19 cellular contexts compared by ENCODE assay signal in genomic region chr15:57236561-57237281, GRCh38.
DNase-seq lines count a peak whose midpoint lies in the region; ATAC-seq and TF ChIP-seq lines count a peak whose summit lies in the region.
"Had no signal": no experiment of that assay in that cellular context is flagged by ENCODE, and none has a peak within 500 bp of the region (broad histone marks: within the 10 kb centered on the region; RNA-seq: fewer than 3 reads in every experiment).

No MANE protein-coding gene starts in this region.

- no peaks in the 10 kb centered on the region for H3K27me3 Mint-ChIP-seq in CD4-positive, CD25-positive, alpha-beta regulatory T cell
- H3K27me3 Mint-ChIP-seq in chondrocyte (ENCODE audit: low read depth), result no peaks in the 10 kb centered on the region
- H3K27me3 Mint-ChIP-seq: activated naive CD4-positive, alpha-beta T cell treated with anti-CD3 and anti-CD28 coated beads, Interleukin-2, amount 10 ng/mL, durations not matched to agents 7 days and 5 days had no signal

- no peak overlapping the region for H2AFZ ChIP-seq in neural cell (ENCODE audit: low read depth, low read length)

- no peak overlapping the region for H3K4me2 ChIP-seq in neural cell (ENCODE audit: low read length)
- H3K4me2 ChIP-seq: KMS-11 had no signal

- H3K36me3 ChIP-seq in CD4-positive, CD25-positive, alpha-beta regulatory T cell (ENCODE audit: control insufficient read depth, insufficient read depth, low read length), result peaks cover 27% of the 10 kb centered on the region
- no peaks in the 10 kb centered on the region for H3K36me3 ChIP-seq in neural cell (ENCODE audit: insufficient read depth, low read length)

- no peak overlapping the region for H3K9ac ChIP-seq in neural cell (ENCODE audit: low read length)
- H3K9ac ChIP-seq: KMS-11 had no signal

- H3K27ac Mint-ChIP-seq in CD4-positive, CD25-positive, alpha-beta regulatory T cell, result peak overlapping the region in 2 of 3 donors; percentile 1 to 12
- peak overlapping the region; percentile 94 for H3K27ac Mint-ChIP-seq in chondrocyte (ENCODE audit: unreplicated experiment)
- H3K27ac Mint-ChIP-seq: activated CD8-positive, alpha-beta T cell treated with anti-CD3 and anti-CD28 coated beads, Interleukin-2, amount 10 ng/mL, durations not matched to agents 7 days and 5 days; activated naive CD4-positive, alpha-beta T cell treated with anti-CD3 and anti-CD28 coated beads, Interleukin-2, amount 10 ng/mL, durations not matched to agents 7 days and 5 days had no signal

- peaks cover 0 to 16% (median 1%) of the 10 kb centered on the region in 4 donors for H3K4me1 Mint-ChIP-seq in CD4-positive, CD25-positive, alpha-beta regulatory T cell
- peaks cover 35% of the 10 kb centered on the region for H3K4me1 Mint-ChIP-seq in chondrocyte (ENCODE audit: low read depth)
- H3K4me1 Mint-ChIP-seq: activated naive CD4-positive, alpha-beta T cell treated with anti-CD3 and anti-CD28 coated beads, Interleukin-2, amount 10 ng/mL, durations not matched to agents 7 days and 5 days had no signal

- no peaks in the 10 kb centered on the region for H3K79me2 ChIP-seq in neural cell (replicated peaks; ENCODE audit: insufficient read depth, low read length)

- ATAC-seq in CD4-positive, CD25-positive, alpha-beta regulatory T cell (ENCODE audit: low read depth in 2 of 2), result no peak
- no peak for ATAC-seq in HG03025 (IDR thresholded peaks at IDR 0.05; ENCODE audit: low FRiP score, unreplicated experiment)
- ATAC-seq: activated CD4-positive, CD25-positive, alpha-beta regulatory T cell treated with anti-CD3 and anti-CD28 coated beads, Interleukin-2, amount 50 U/mL, for 24 hours; activated CD8-positive, alpha-beta T cell treated with anti-CD3 and anti-CD28 coated beads, Interleukin-2, amount 10 ng/mL, durations not matched to agents 7 days and 5 days had no signal

- H3K9me2 ChIP-seq in neural cell (ENCODE audit: insufficient read depth, low read length), result no peaks in the 10 kb centered on the region

- no peaks in the 10 kb centered on the region for H3K9me3 Mint-ChIP-seq in CD4-positive, CD25-positive, alpha-beta regulatory T cell
- no peaks in the 10 kb centered on the region for H3K9me3 Mint-ChIP-seq in chondrocyte (ENCODE audit: low read depth)
- H3K9me3 Mint-ChIP-seq: activated naive CD4-positive, alpha-beta T cell treated with anti-CD3 and anti-CD28 coated beads, Interleukin-2, amount 10 ng/mL, durations not matched to agents 7 days and 5 days had no signal

- no peaks in the 10 kb centered on the region for H3K4me1 ChIP-seq in CD4-positive, CD25-positive, alpha-beta regulatory T cell (ENCODE audit: control insufficient read depth, insufficient read depth, low read length, poor library complexity, severe bottlenecking)

- no peaks in the 10 kb centered on the region for H3K9me3 ChIP-seq in CD4-positive, CD25-positive, alpha-beta regulatory T cell (ENCODE audit: control insufficient read depth in 2 of 2, low read length in 2 of 2)
- no peaks in the 10 kb centered on the region for H3K9me3 ChIP-seq in neural cell (ENCODE audit: low read length)
- H3K9me3 ChIP-seq: lower lobe of right lung had no signal

- H3K4me3 Mint-ChIP-seq in CD4-positive, CD25-positive, alpha-beta regulatory T cell, result no peak overlapping the region
- H3K4me3 Mint-ChIP-seq in chondrocyte (ENCODE audit: unreplicated experiment), result no peak overlapping the region
- H3K4me3 Mint-ChIP-seq: activated CD8-positive, alpha-beta T cell treated with anti-CD3 and anti-CD28 coated beads, Interleukin-2, amount 10 ng/mL, durations not matched to agents 7 days and 5 days; activated naive CD4-positive, alpha-beta T cell treated with anti-CD3 and anti-CD28 coated beads, Interleukin-2, amount 10 ng/mL, durations not matched to agents 7 days and 5 days had no signal

- TF ChIP-seq EP300 in neural cell (conservative IDR thresholded peaks at IDR 0.05; ENCODE audit: poor library complexity, severe bottlenecking), result no peak

- DNase-seq in CD4-positive, CD25-positive, alpha-beta regulatory T cell, result no peak
- DNase-seq in NCI-H1930 (lab: John Stamatoyannopoulos, UW) (peak; percentile 79 to 91), chondrocyte (ENCODE audit: low spot score) (no peak), amygdala (lab: John Stamatoyannopoulos, UW) (no peak), NK-92 (lab: John Stamatoyannopoulos, UW; ENCODE audit: unreplicated experiment) (no peak)
- no peak for DNase-seq in activated naive CD4-positive, alpha-beta T cell treated with Interleukin-2 at 50 U/mL for 16 hours
- DNase-seq: activated CD8-positive, alpha-beta T cell treated with anti-CD3 and anti-CD28 coated beads, Interleukin-2, amount 10 ng/mL, durations not matched to agents 7 days and 5 days; activated naive CD4-positive, alpha-beta T cell treated with anti-CD3 and anti-CD28 coated beads, Interleukin-2, amount 10 ng/mL, durations not matched to agents 7 days and 5 days; activated T-cell treated with anti-CD3 and anti-CD28 coated beads, Interleukin-2, amount 50 U/mL, for 1 hour; DMS153; islet precursor cell; lower lobe of right lung; NK-92 treated with Interleukin-12 subunit alpha and Interleukin-12 subunit beta, amount 100 ng/mL, for 24 hours; RPMI8226 had no signal

- H3K27me3 ChIP-seq in CD4-positive, CD25-positive, alpha-beta regulatory T cell (ENCODE audit: control insufficient read depth, insufficient read depth, low read length), result no peaks in the 10 kb centered on the region
- no peaks in the 10 kb centered on the region for H3K27me3 ChIP-seq in neural cell (ENCODE audit: insufficient read depth, low read depth, low read length)

- H4K20me1 ChIP-seq in neural cell (ENCODE audit: insufficient read depth), result no peaks in the 10 kb centered on the region

- no peak for TF ChIP-seq RAD21 in neural cell (conservative IDR thresholded peaks at IDR 0.05)

- no peak overlapping the region for H3K27ac ChIP-seq in CD4-positive, CD25-positive, alpha-beta regulatory T cell (ENCODE audit: insufficient read depth, low read length, poor library complexity, severe bottlenecking)
- H3K27ac ChIP-seq in neural cell (ENCODE audit: low read length), result peak overlapping the region; percentile 21
- H3K27ac ChIP-seq: coronary artery, KMS-11, lower lobe of right lung had no signal

- peaks cover 54% of the 10 kb centered on the region for H3K36me3 Mint-ChIP-seq in CD4-positive, CD25-positive, alpha-beta regulatory T cell
- peaks cover 25% of the 10 kb centered on the region for H3K36me3 Mint-ChIP-seq in chondrocyte (ENCODE audit: low read depth)

- no peak for TF ChIP-seq CTCF in chondrocyte (IDR thresholded peaks at IDR 0.05)
- TF ChIP-seq CTCF in neural cell (IDR thresholded peaks at IDR 0.05; ENCODE audit: poor library complexity, severe bottlenecking), result no peak

- H3K4me3 ChIP-seq in CD4-positive, CD25-positive, alpha-beta regulatory T cell (ENCODE audit: low read depth, low read length), result no peak overlapping the region
- no peak overlapping the region for H3K4me3 ChIP-seq in neural cell (ENCODE audit: low read length)
- H3K4me3 ChIP-seq: coronary artery, lower lobe of right lung had no signal

- peaks cover 7% of the 10 kb centered on the region for H3F3A ChIP-seq in neural cell (ENCODE audit: insufficient read depth, low read length, poor library complexity, severe bottlenecking)

TF ChIP-seq in neural cell, 6 proteins besides CTCF, POLR2A, EP300 and RAD21:
- no peak for TF ChIP-seq TAF1 (IDR thresholded peaks at IDR 0.05; ENCODE audit: low read depth)
- TF ChIP-seq POLR2AphosphoS5 (IDR thresholded peaks at IDR 0.05), result no peak
- no peak for TF ChIP-seq EZH2 (IDR thresholded peaks at IDR 0.05; ENCODE audit: borderline replicate concordance, insufficient read depth, low read length, poor library complexity, severe bottlenecking)
- TF ChIP-seq MXI1 (conservative IDR thresholded peaks at IDR 0.05; ENCODE audit: poor library complexity, severe bottlenecking), result no peak
- no peak for TF ChIP-seq SMC3 (conservative IDR thresholded peaks at IDR 0.05; ENCODE audit: poor library complexity)
- TF ChIP-seq REST (IDR thresholded peaks at IDR 0.05; ENCODE audit: borderline replicate concordance), result no peak

Comparison
In these comparisons a context has a peak if more than half of its experiments do, and no peak if none do; other contexts are left out.
1. DNase-seq: peak in NCI-H1930 (2 of 2); none in CD4-positive, CD25-positive, alpha-beta regulatory T cell (0 of 3), chondrocyte (single experiment), amygdala (0 of 56), activated naive CD4-positive, alpha-beta T cell treated with Interleukin-2 at 50 U/mL for 16 hours (single experiment) and NK-92 (single experiment).